9 cellular contexts compared by ENCODE assay signal in genomic region chr21:45363921-45364463, GRCh38. TPM values are rescaled to one million over a fixed set of nuclear protein-coding genes. Genes with fewer than 3 reads are reported as not detected.
DNase-seq lines count a peak whose midpoint lies in the region; ATAC-seq and TF ChIP-seq lines count a peak whose summit lies in the region.
"Had no signal": no experiment of that assay in that cellular context is flagged by ENCODE, and none has a peak within 500 bp of the region (broad histone marks: within the 10 kb centered on the region; RNA-seq: fewer than 3 reads in every experiment).

No MANE protein-coding gene starts in this region.

- intact Hi-C loops in esophagus squamous epithelium (cut with DNase I): no loop called here

- TF ChIP-seq CTCF in AG04449 (IDR thresholded peaks at IDR 0.05; ENCODE audit: insufficient read depth, low read length, missing control alignments): no peak
- no peak for TF ChIP-seq CTCF in esophagus squamous epithelium (IDR thresholded peaks at IDR 0.05)
- TF ChIP-seq CTCF in thoracic aorta (IDR thresholded peaks at IDR 0.05): no peak

- H3K27me3 Mint-ChIP-seq in activated CD8-positive, alpha-beta T cell treated with anti-CD3 and anti-CD28 coated beads, Interleukin-2, amount 10 ng/mL, durations not matched to agents 7 days and 5 days (ENCODE audit: low read depth): no peaks in the 10 kb centered on the region
- peaks cover 7 to 17% of the 10 kb centered on the region in 2 donors for H3K27me3 Mint-ChIP-seq in natural killer cell treated with Interleukin-12 subunit alpha and Interleukin-12 subunit beta and Interleukin-15 and Interleukin-18, amount 100 ng/mL, for 72 hours

- peak; percentile 93 for DNase-seq in AG04449 (ENCODE audit: low read depth, low spot score)
- DNase-seq in HT-29 (ENCODE audit: low spot score): peak; percentile 67
- peak; percentile 46 for DNase-seq in activated CD8-positive, alpha-beta T cell treated with anti-CD3 and anti-CD28 coated beads, Interleukin-2, amount 10 ng/mL, durations not matched to agents 7 days and 5 days
- DNase-seq in esophagus squamous epithelium (lab: John Stamatoyannopoulos, UW): no peak
- DNase-seq in natural killer cell treated with Interleukin-12 subunit alpha and Interleukin-12 subunit beta and Interleukin-15 and Interleukin-18, amount 100 ng/mL, for 72 hours (ENCODE audit: low spot score): no peak
- DNase-seq in thoracic aorta (ENCODE audit: low spot score): peak; percentile 86
- no peak for DNase-seq in NCI-H2227 treated with DMSO at 0.1 percent for 48 hours (lab: John Stamatoyannopoulos, UW)
- DNase-seq in NCI-H1930 (lab: John Stamatoyannopoulos, UW): no peak

- POLR2A ChIA-PET in AG04449 (lab: Yijun Ruan, JAX): interaction anchor here (0.7 to 1.0 kb wide), 3 partner anchors 16 to 76 kb away, joined by 3 to 5 read pairs (median 5); partner anchors contain the start of gene POFUT2
- POLR2A ChIA-PET in activated CD8-positive, alpha-beta T cell treated with anti-CD3 and anti-CD28 coated beads, Interleukin-2, amount 10 ng/mL, durations not matched to agents 7 days and 5 days (lab: Charles Lee): no interaction called here

- peak overlapping the region; percentile 83 to 95 (median 88) for H3K27ac ChIP-seq in esophagus squamous epithelium
- H3K27ac ChIP-seq in thoracic aorta: peak overlapping the region; percentile 100

- H3K4me3 ChIP-seq in AG04449 (ENCODE audit: low read depth, low read length): no peak overlapping the region
- peak overlapping the region in 2 of 4 donors; percentile 15 to 51 for H3K4me3 ChIP-seq in esophagus squamous epithelium
- H3K4me3 ChIP-seq in thoracic aorta: peak overlapping the region; percentile 57

- H3K9me3 ChIP-seq in esophagus squamous epithelium (no peaks in the 10 kb centered on the region), thoracic aorta (no peaks in the 10 kb centered on the region)

- H3K4me1 Mint-ChIP-seq in activated CD8-positive, alpha-beta T cell treated with anti-CD3 and anti-CD28 coated beads, Interleukin-2, amount 10 ng/mL, durations not matched to agents 7 days and 5 days (ENCODE audit: low read depth): peaks cover 6% of the 10 kb centered on the region
- peaks cover 7% of the 10 kb centered on the region in 2 donors for H3K4me1 Mint-ChIP-seq in natural killer cell treated with Interleukin-12 subunit alpha and Interleukin-12 subunit beta and Interleukin-15 and Interleukin-18, amount 100 ng/mL, for 72 hours (ENCODE audit: low read depth in 2 of 2)

- H3K27me3 ChIP-seq in esophagus squamous epithelium: no peaks in the 10 kb centered on the region
- H3K27me3 ChIP-seq in thoracic aorta (replicated peaks; ENCODE audit: insufficient read depth): no peaks in the 10 kb centered on the region

- TF ChIP-seq POLR2A in esophagus squamous epithelium (IDR thresholded peaks at IDR 0.05): peak in 1 of 4 donors; percentile 30

- WGBS in esophagus squamous epithelium, 2 donors: 0 to 9% methylated on average over 7 to 16 of the region's 18 CpGs

- peaks cover 17 to 46% (median 29%) of the 10 kb centered on the region in 3 donors for H3K4me1 ChIP-seq in esophagus squamous epithelium
- peaks cover 20 to 46% of the 10 kb centered on the region in 2 donors for H3K4me1 ChIP-seq in thoracic aorta (ENCODE audit: control insufficient read depth in 1 of 2, low read depth in 2 of 2)

- no peaks in the 10 kb centered on the region for H3K9me3 Mint-ChIP-seq in activated CD8-positive, alpha-beta T cell treated with anti-CD3 and anti-CD28 coated beads, Interleukin-2, amount 10 ng/mL, durations not matched to agents 7 days and 5 days (ENCODE audit: insufficient read depth)
- no peaks in the 10 kb centered on the region for H3K9me3 Mint-ChIP-seq in natural killer cell treated with Interleukin-12 subunit alpha and Interleukin-12 subunit beta and Interleukin-15 and Interleukin-18, amount 100 ng/mL, for 72 hours
- H3K9me3 Mint-ChIP-seq: memory B cell had no signal

- H3K36me3 Mint-ChIP-seq in activated CD8-positive, alpha-beta T cell treated with anti-CD3 and anti-CD28 coated beads, Interleukin-2, amount 10 ng/mL, durations not matched to agents 7 days and 5 days (ENCODE audit: low read depth): no peaks in the 10 kb centered on the region
- no peaks in the 10 kb centered on the region for H3K36me3 Mint-ChIP-seq in natural killer cell treated with Interleukin-12 subunit alpha and Interleukin-12 subunit beta and Interleukin-15 and Interleukin-18, amount 100 ng/mL, for 72 hours
- H3K36me3 Mint-ChIP-seq: memory B cell had no signal

- CTCF ChIA-PET in AG04449 (lab: Yijun Ruan, JAX): interaction anchor here (0.6 to 1.6 kb wide), 7 partner anchors 16 to 71 kb away, joined by 3 to 5 read pairs (median 3); no protein-coding TSS in a partner anchor
- CTCF ChIA-PET in activated CD8-positive, alpha-beta T cell treated with anti-CD3 and anti-CD28 coated beads, Interleukin-2, amount 10 ng/mL, durations not matched to agents 7 days and 5 days (lab: Charles Lee): no interaction called here

- ATAC-seq in activated CD8-positive, alpha-beta T cell treated with anti-CD3 and anti-CD28 coated beads, Interleukin-2, amount 10 ng/mL, durations not matched to agents 7 days and 5 days: peak; percentile 50
- peak; percentile 75 to 78 for ATAC-seq in natural killer cell treated with Interleukin-12 subunit alpha and Interleukin-12 subunit beta and Interleukin-15 and Interleukin-18, amount 100 ng/mL, for 72 hours
- peak; percentile 98 for ATAC-seq in thoracic aorta (ENCODE audit: insufficient number of reproducible peaks, low FRiP score, low read depth)

- H3K36me3 ChIP-seq in esophagus squamous epithelium (no peaks in the 10 kb centered on the region), thoracic aorta (no peaks in the 10 kb centered on the region)

- H3K4me3 Mint-ChIP-seq in activated CD8-positive, alpha-beta T cell treated with anti-CD3 and anti-CD28 coated beads, Interleukin-2, amount 10 ng/mL, durations not matched to agents 7 days and 5 days: no peak overlapping the region
- peak overlapping the region; percentile 48 for H3K4me3 Mint-ChIP-seq in natural killer cell treated with Interleukin-12 subunit alpha and Interleukin-12 subunit beta and Interleukin-15 and Interleukin-18, amount 100 ng/mL, for 72 hours
- H3K4me3 Mint-ChIP-seq: memory B cell had no signal

- no peak overlapping the region for H3K27ac Mint-ChIP-seq in activated CD8-positive, alpha-beta T cell treated with anti-CD3 and anti-CD28 coated beads, Interleukin-2, amount 10 ng/mL, durations not matched to agents 7 days and 5 days
- peak overlapping the region in 1 of 2 donors; percentile 81 for H3K27ac Mint-ChIP-seq in natural killer cell treated with Interleukin-12 subunit alpha and Interleukin-12 subunit beta and Interleukin-15 and Interleukin-18, amount 100 ng/mL, for 72 hours
- H3K27ac Mint-ChIP-seq: memory B cell had no signal

RNA-seq across cellular contexts. Expression of gene COL18A1, which starts 41.0 kb away (rescaled TPM):
- total RNA-seq in HT-29 (2014; rRNA removed; shearing (Covaris generic)): 27.7 and 32.2 TPM in 2 replicates
- 10 to 100 TPM; 24.1 to 28.7 TPM for total RNA-seq in activated CD8-positive, alpha-beta T cell treated with anti-CD3 and anti-CD28 coated beads, Interleukin-2, amount 10 ng/mL, durations not matched to agents 7 days and 5 days
- total RNA-seq in esophagus squamous epithelium (10 to 100 TPM; 38.9 to 69.0 (median 52.5) TPM), thoracic aorta (100 to 1,000 TPM; 507 to 811 TPM)
- total RNA-seq in natural killer cell treated with Interleukin-12 subunit alpha and Interleukin-12 subunit beta and Interleukin-15 and Interleukin-18, amount 100 ng/mL, for 72 hours: 1 to 10 TPM in 1 of 2 donors, under 1 TPM in 1; 0.31 to 1.3 TPM

Comparison
In these comparisons a context has a peak if more than half of its experiments do, and no peak if none do; other contexts are left out.
1. DNase-seq: peak in AG04449 (single experiment), HT-29 (single experiment), activated CD8-positive, alpha-beta T cell treated with anti-CD3 and anti-CD28 coated beads, Interleukin-2, amount 10 ng/mL, durations not matched to agents 7 days and 5 days (single experiment) and thoracic aorta (single experiment); none in esophagus squamous epithelium (single experiment), natural killer cell treated with Interleukin-12 subunit alpha and Interleukin-12 subunit beta and Interleukin-15 and Interleukin-18, amount 100 ng/mL, for 72 hours (single experiment), NCI-H2227 treated with DMSO at 0.1 percent for 48 hours (single experiment) and NCI-H1930 (0 of 2).
2. RNA of gene COL18A1, which starts 41.0 kb away (total RNA-seq): 507 to 811 TPM in thoracic aorta, 38.9 to 69.0 TPM in esophagus squamous epithelium, 24.1 to 28.7 TPM in activated CD8-positive, alpha-beta T cell treated with anti-CD3 and anti-CD28 coated beads, Interleukin-2, amount 10 ng/mL, durations not matched to agents 7 days and 5 days and 27.7 to 32.2 TPM in HT-29; 0.31 to 1.3 TPM in natural killer cell treated with Interleukin-12 subunit alpha and Interleukin-12 subunit beta and Interleukin-15 and Interleukin-18, amount 100 ng/mL, for 72 hours; every median in the first group is over 10 times any median in the second.
3. Peak in every context shown above with its lines, with median percentiles within 50 percentile points of each other: ATAC-seq.